In the genomic region with DNA sequence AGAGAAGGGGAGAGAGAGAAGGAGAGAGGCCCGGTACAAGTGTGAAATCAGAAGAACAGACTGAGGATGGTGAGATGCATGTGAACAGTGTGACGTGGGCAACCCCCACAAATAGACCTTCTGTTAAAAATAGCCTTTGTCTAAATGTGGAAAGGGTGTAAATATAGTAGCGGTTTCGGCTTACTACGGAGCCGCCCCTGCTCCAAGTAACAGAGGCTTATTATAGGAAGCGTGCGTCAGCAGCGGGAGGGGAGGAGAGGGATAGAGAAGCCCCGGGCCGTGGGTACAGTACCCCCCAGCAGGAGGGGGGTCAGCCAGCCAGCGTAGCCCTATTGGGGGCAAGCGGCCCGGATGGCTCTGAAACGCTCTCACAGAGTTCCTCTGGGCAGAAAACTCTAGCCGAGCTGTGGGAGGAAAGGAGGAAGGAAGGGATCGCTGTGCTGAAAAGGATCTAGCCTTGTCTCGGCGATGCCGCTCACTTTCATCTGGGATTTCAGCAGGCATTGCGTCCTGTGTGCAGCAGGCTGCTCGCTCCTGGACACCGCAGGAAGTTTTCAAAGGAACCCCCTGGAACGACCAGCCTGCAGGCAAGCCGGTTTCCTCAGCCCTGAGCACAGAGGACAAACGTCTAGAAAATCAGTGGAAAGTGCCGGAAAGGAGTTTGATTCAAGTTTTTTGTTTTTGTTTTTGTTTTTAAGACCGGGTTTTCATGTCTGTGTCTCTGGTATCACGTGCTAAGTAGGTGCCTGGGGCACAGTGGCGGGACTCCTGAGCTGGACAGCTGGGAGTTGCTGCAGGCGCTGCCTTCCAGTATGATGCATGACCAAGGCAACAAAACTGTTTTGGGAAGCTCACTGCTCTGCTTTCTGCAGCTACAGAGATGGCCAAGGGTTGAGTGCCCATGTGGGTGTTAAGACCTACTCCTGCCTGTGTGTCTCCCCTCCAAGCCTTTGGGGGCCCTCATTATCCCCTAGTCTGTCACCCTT, we compare ENCODE assay signal across 8 cellular contexts.
DNase-seq lines count a peak whose midpoint lies in the region; ATAC-seq and TF ChIP-seq lines count a peak whose summit lies in the region.

No MANE protein-coding gene starts in this region.

- H3K9ac ChIP-seq in neural progenitor cell: no peak overlapping the region

- no peaks in the 10 kb centered on the region for H4K20me1 ChIP-seq in neural progenitor cell (ENCODE audit: low read depth)

- H3F3A ChIP-seq in neural progenitor cell (ENCODE audit: low read depth): no peaks in the 10 kb centered on the region

- no peaks in the 10 kb centered on the region for H3K36me3 Mint-ChIP-seq in neural progenitor cell

- no peak overlapping the region for H3K27ac ChIP-seq in neural progenitor cell

- H3K36me3 ChIP-seq in neural progenitor cell: no peaks in the 10 kb centered on the region

- H3K4me1 Mint-ChIP-seq in neural progenitor cell: peaks cover 36% of the 10 kb centered on the region

- H3K9me3 Mint-ChIP-seq in neural progenitor cell: no peaks in the 10 kb centered on the region

- peak; percentile 66 for ATAC-seq in GM18498 (IDR thresholded peaks at IDR 0.05; ENCODE audit: unreplicated experiment)
- ATAC-seq in HG02623 (IDR thresholded peaks at IDR 0.05; ENCODE audit: unreplicated experiment): peak; percentile 55

- peak; percentile 31 for DNase-seq in UCSD-AML1 (lab: John Stamatoyannopoulos, UW; ENCODE audit: unreplicated experiment)
- DNase-seq in fibroblast of villous mesenchyme (ENCODE audit: low read depth): peak; percentile 73
- DNase-seq in neural progenitor cell (ENCODE audit: low spot score): peak; percentile 53
- DNase-seq in RKO (ENCODE audit: low spot score): no peak
- no peak for DNase-seq in NCI-H1694 treated with DMSO at 0.1 percent for 48 hours (lab: John Stamatoyannopoulos, UW)
- no peak for DNase-seq in COR-L47 (lab: John Stamatoyannopoulos, UW)

- peaks cover 8% of the 10 kb centered on the region for H3K27me3 Mint-ChIP-seq in neural progenitor cell (ENCODE audit: insufficient read depth, low read depth)

- H3K4me2 ChIP-seq in neural progenitor cell: peak overlapping the region; percentile 45

- TF ChIP-seq CTCF in fibroblast of villous mesenchyme (IDR thresholded peaks at IDR 0.05; ENCODE audit: insufficient read depth, low read depth, low read length): no peak
- TF ChIP-seq CTCF in neural progenitor cell (IDR thresholded peaks at IDR 0.05): no peak

- H2AFZ ChIP-seq in neural progenitor cell (replicated peaks): peak overlapping the region; percentile 70

- peak overlapping the region; percentile 74 for H3K27ac Mint-ChIP-seq in neural progenitor cell

- no peaks in the 10 kb centered on the region for H3K79me2 ChIP-seq in neural progenitor cell (ENCODE audit: low read depth)

- peaks cover 13% of the 10 kb centered on the region for H3K4me1 ChIP-seq in neural progenitor cell

- no peaks in the 10 kb centered on the region for H3K9me3 ChIP-seq in neural progenitor cell (ENCODE audit: low read depth)

- H3K4me3 ChIP-seq in fibroblast of villous mesenchyme (ENCODE audit: low read depth, low read length): peak overlapping the region; percentile 60
- H3K4me3 ChIP-seq in neural progenitor cell: no peak overlapping the region

- no peaks in the 10 kb centered on the region for H3K27me3 ChIP-seq in neural progenitor cell

- H3K4me3 Mint-ChIP-seq in neural progenitor cell: peak overlapping the region; percentile 68

Comparison
In these comparisons a context has a peak if more than half of its experiments do, and no peak if none do; other contexts are left out.
1. DNase-seq: peak in UCSD-AML1 (single experiment), fibroblast of villous mesenchyme (single experiment) and neural progenitor cell (single experiment); none in RKO (single experiment), NCI-H1694 treated with DMSO at 0.1 percent for 48 hours (single experiment) and COR-L47 (single experiment).